Comparison of ENCODE assay signal across 8 cellular contexts in the genomic region with DNA sequence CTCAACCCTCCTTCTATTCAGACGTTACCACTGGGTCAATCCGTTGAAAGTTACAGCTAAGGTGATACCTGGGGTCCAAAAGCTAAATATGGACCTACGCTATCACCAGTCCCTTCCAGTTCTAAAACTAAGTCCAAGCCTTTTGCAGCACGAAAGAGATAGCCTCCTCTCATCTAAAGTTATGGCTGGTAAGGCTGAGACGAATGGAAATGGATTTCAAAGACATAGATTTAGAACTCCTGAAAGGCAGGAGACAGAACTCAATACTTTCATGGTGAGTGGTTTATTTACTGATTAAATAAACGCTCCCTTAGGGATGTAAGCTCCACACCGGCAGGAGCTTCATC. TPM values are rescaled to one million over a fixed set of nuclear protein-coding genes. Genes with fewer than 3 reads are reported as not detected.
DNase-seq lines count a peak whose midpoint lies in the region; ATAC-seq and TF ChIP-seq lines count a peak whose summit lies in the region.

No MANE protein-coding gene starts in this region.

- peaks cover 57% of the 10 kb centered on the region for H3K4me1 Mint-ChIP-seq in activated naive CD4-positive, alpha-beta T cell treated with anti-CD3 and anti-CD28 coated beads, Interleukin-2, amount 10 ng/mL, durations not matched to agents 7 days and 5 days

- no peaks in the 10 kb centered on the region for H3K36me3 ChIP-seq in upper lobe of right lung

- CTCF ChIA-PET in activated naive CD4-positive, alpha-beta T cell treated with anti-CD3 and anti-CD28 coated beads, Interleukin-2, amount 10 ng/mL, durations not matched to agents 7 days and 5 days (lab: Charles Lee) = interaction anchor here (0.7 to 2.4 kb wide), 4 partner anchors 28 to 205 kb away, joined by 3 to 9 read pairs (median 3); partner anchors contain the start of genes CD274, ERMP1 and PLGRKT

- TF ChIP-seq CTCF in astrocyte of the spinal cord (IDR thresholded peaks at IDR 0.05; ENCODE audit: low read depth, low read length) = no peak
- no peak for TF ChIP-seq CTCF in upper lobe of right lung (IDR thresholded peaks at IDR 0.05)

- H3K27ac ChIP-seq in upper lobe of right lung = peak overlapping the region; percentile 96

- H3K9me3 Mint-ChIP-seq in activated naive CD4-positive, alpha-beta T cell treated with anti-CD3 and anti-CD28 coated beads, Interleukin-2, amount 10 ng/mL, durations not matched to agents 7 days and 5 days = no peaks in the 10 kb centered on the region

- in situ Hi-C loops in astrocyte of the spinal cord (cut with HindIII; ENCODE audit: low sequenced_read_pairs) = no loop called here

- peaks cover 39% of the 10 kb centered on the region for H3K4me1 ChIP-seq in upper lobe of right lung

- H3K27me3 ChIP-seq in upper lobe of right lung = no peaks in the 10 kb centered on the region

- H3K27me3 Mint-ChIP-seq in activated naive CD4-positive, alpha-beta T cell treated with anti-CD3 and anti-CD28 coated beads, Interleukin-2, amount 10 ng/mL, durations not matched to agents 7 days and 5 days = no peaks in the 10 kb centered on the region

- peaks cover 18% of the 10 kb centered on the region for H3K36me3 Mint-ChIP-seq in activated naive CD4-positive, alpha-beta T cell treated with anti-CD3 and anti-CD28 coated beads, Interleukin-2, amount 10 ng/mL, durations not matched to agents 7 days and 5 days

- no peaks in the 10 kb centered on the region for H3K9me3 ChIP-seq in upper lobe of right lung

- no peak for ATAC-seq in upper lobe of right lung

- intact Hi-C loops in upper lobe of right lung (cut with DNase I) = no loop called here

- DNase-seq in activated naive CD4-positive, alpha-beta T cell treated with anti-CD3 and anti-CD28 coated beads, Interleukin-2, amount 10 ng/mL, durations not matched to agents 7 days and 5 days = no peak
- no peak for DNase-seq in activated naive CD4-positive, alpha-beta T cell (lab: John Stamatoyannopoulos, UW)
- DNase-seq in astrocyte of the spinal cord (ENCODE audit: low read depth, low spot score) = no peak
- peak; percentile 63 for DNase-seq in medulla oblongata (ENCODE audit: extremely low spot score)
- no peak for DNase-seq in upper lobe of right lung
- no peak for DNase-seq in HK-2 (ENCODE audit: unreplicated experiment)
- no peak for DNase-seq in erythroblast (lab: John Stamatoyannopoulos, UW)
- no peak for DNase-seq in islet precursor cell

- H3K4me3 ChIP-seq in astrocyte of the spinal cord (ENCODE audit: low read depth, low read length) (peak overlapping the region; percentile 69), upper lobe of right lung (peak overlapping the region; percentile 87)

- peak overlapping the region; percentile 94 for H3K4me3 Mint-ChIP-seq in activated naive CD4-positive, alpha-beta T cell treated with anti-CD3 and anti-CD28 coated beads, Interleukin-2, amount 10 ng/mL, durations not matched to agents 7 days and 5 days

- no peak for TF ChIP-seq POLR2A in erythroblast (IDR thresholded peaks at IDR 0.05; ENCODE audit: low read length)

- H3K27ac Mint-ChIP-seq in activated naive CD4-positive, alpha-beta T cell treated with anti-CD3 and anti-CD28 coated beads, Interleukin-2, amount 10 ng/mL, durations not matched to agents 7 days and 5 days = peak overlapping the region; percentile 100

RNA-seq across cellular contexts. Expression of gene RIC1, which starts 0.8 kb away (rescaled TPM):
- total RNA-seq in upper lobe of right lung = 23.9 TPM
